ENCODE assay signal across 11 cellular contexts in genomic region chr3:40187945-40188344, GRCh38.
DNase-seq lines count a peak whose midpoint lies in the region; ATAC-seq lines count a peak whose summit lies in the region.
"Had no signal": no experiment of that assay in that cellular context is flagged by ENCODE, and none has a peak within 500 bp of the region (broad histone marks: within the 10 kb centered on the region; RNA-seq: fewer than 3 reads in every experiment).

No MANE protein-coding gene starts in this region.

- H3K36me3 Mint-ChIP-seq in stimulated activated memory B cell treated with anti-CD40 and anti-IgM and Interleukin-4, amounts not matched to agents 10 μg/mL and 1 μg/mL and 100 μg/mL, for 72 hours: no peaks in the 10 kb centered on the region

- ATAC-seq in GM18873 (IDR thresholded peaks at IDR 0.05; ENCODE audit: low FRiP score, unreplicated experiment): peak; percentile 64
- ATAC-seq in GM21528 (IDR thresholded peaks at IDR 0.05; ENCODE audit: low FRiP score, unreplicated experiment): peak; percentile 73
- peak; percentile 78 for ATAC-seq in HG03108 (IDR thresholded peaks at IDR 0.05; ENCODE audit: unreplicated experiment)
- ATAC-seq in stimulated activated memory B cell treated with anti-CD40 and anti-IgM and Interleukin-4, amounts not matched to agents 10 μg/mL and 1 μg/mL and 100 μg/mL, for 72 hours: peak; percentile 74
- ATAC-seq: activated CD8-positive, alpha-beta T cell treated with anti-CD3 and anti-CD28 coated beads, Interleukin-2, amount 10 ng/mL, durations not matched to agents 7 days and 5 days; SK-N-SH treated with all-trans-retinoic acid at 6 μM for 48 hours had no signal

- DNase-seq in stimulated activated CD4-positive, alpha-beta T cell treated with anti-CD3 and anti-CD28 coated beads, Interleukin-2, amount 100 ng/mL, for 48 hours: no peak
- no peak for DNase-seq in activated naive CD4-positive, alpha-beta T cell (lab: John Stamatoyannopoulos, UW)
- no peak for DNase-seq in mesenteric fat pad (ENCODE audit: low spot score)
- DNase-seq: activated CD8-positive, alpha-beta T cell treated with anti-CD3 and anti-CD28 coated beads, Interleukin-2, amount 10 ng/mL, durations not matched to agents 7 days and 5 days; adrenal gland; NCI-H2227 treated with DMSO at 0.1 percent for 48 hours had no signal

- H3K4me1 Mint-ChIP-seq in stimulated activated memory B cell treated with anti-CD40 and anti-IgM and Interleukin-4, amounts not matched to agents 10 μg/mL and 1 μg/mL and 100 μg/mL, for 72 hours: peaks cover 7% of the 10 kb centered on the region

- no peaks in the 10 kb centered on the region for H3K27me3 Mint-ChIP-seq in stimulated activated memory B cell treated with anti-CD40 and anti-IgM and Interleukin-4, amounts not matched to agents 10 μg/mL and 1 μg/mL and 100 μg/mL, for 72 hours

- no peaks in the 10 kb centered on the region for H3K9me3 Mint-ChIP-seq in stimulated activated memory B cell treated with anti-CD40 and anti-IgM and Interleukin-4, amounts not matched to agents 10 μg/mL and 1 μg/mL and 100 μg/mL, for 72 hours

- H3K4me3 Mint-ChIP-seq in stimulated activated memory B cell treated with anti-CD40 and anti-IgM and Interleukin-4, amounts not matched to agents 10 μg/mL and 1 μg/mL and 100 μg/mL, for 72 hours: no peak overlapping the region
- H3K4me3 Mint-ChIP-seq: activated CD8-positive, alpha-beta T cell treated with anti-CD3 and anti-CD28 coated beads, Interleukin-2, amount 10 ng/mL, durations not matched to agents 7 days and 5 days had no signal

- peak overlapping the region; percentile 29 for H3K27ac Mint-ChIP-seq in stimulated activated memory B cell treated with anti-CD40 and anti-IgM and Interleukin-4, amounts not matched to agents 10 μg/mL and 1 μg/mL and 100 μg/mL, for 72 hours
- H3K27ac Mint-ChIP-seq: activated CD8-positive, alpha-beta T cell treated with anti-CD3 and anti-CD28 coated beads, Interleukin-2, amount 10 ng/mL, durations not matched to agents 7 days and 5 days had no signal
